ENCODE assay signal across 32 cellular contexts in genomic region chr5:150163035-150163434, GRCh38. TPM values are rescaled to one million over a fixed set of nuclear protein-coding genes. Genes with fewer than 3 reads are reported as not detected.
A peak's percentile ranks its signal among the peaks of the same experiment; 100 is the strongest.
DNase-seq lines count a peak whose midpoint lies in the region; ATAC-seq and TF ChIP-seq lines count a peak whose summit lies in the region.
"Had no signal": no experiment of that assay in that cellular context is flagged by ENCODE, and none has a peak within 500 bp of the region (broad histone marks: within the 10 kb centered on the region; RNA-seq: fewer than 3 reads in every experiment).

No MANE protein-coding gene starts in this region.

- no peak overlapping the region for H3K4me3 Mint-ChIP-seq in nephron
- H3K4me3 Mint-ChIP-seq: activated naive CD8-positive, alpha-beta T cell; CD8-positive, alpha-beta memory T cell; T-helper 1 cell treated with Interleukin-12 subunit alpha and Interleukin-12 subunit beta and Interleukin-4 antibody, amounts not matched to agents 30 μg/mL and 1 μg/mL, for 36 hours had no signal

- 67 to 76% methylated on average over 3 of the region's 3 CpGs for WGBS in heart right ventricle, 2 donors

- peaks cover 62% of the 10 kb centered on the region for H3K4me1 Mint-ChIP-seq in nephron

- H3K9me3 Mint-ChIP-seq in nephron: no peaks in the 10 kb centered on the region
- H3K9me3 Mint-ChIP-seq: CD8-positive, alpha-beta memory T cell; neural crest cell; T-helper 1 cell treated with Interleukin-12 subunit alpha and Interleukin-12 subunit beta and Interleukin-4 antibody, amounts not matched to agents 30 μg/mL and 1 μg/mL, for 36 hours had no signal

- no peaks in the 10 kb centered on the region for H3K36me3 ChIP-seq in heart right ventricle
- no peaks in the 10 kb centered on the region for H3K36me3 ChIP-seq in adipocyte (ENCODE audit: control insufficient read depth, insufficient read depth, low read length, severe bottlenecking)
- no peaks in the 10 kb centered on the region for H3K36me3 ChIP-seq in tibial artery
- H3K36me3 ChIP-seq: thoracic aorta had no signal

- H3K9me3 ChIP-seq in heart right ventricle: no peaks in the 10 kb centered on the region
- no peaks in the 10 kb centered on the region for H3K9me3 ChIP-seq in adipocyte (ENCODE audit: control insufficient read depth, low read length)
- H3K9me3 ChIP-seq in tibial artery: no peaks in the 10 kb centered on the region
- H3K9me3 ChIP-seq: mucosa of descending colon, thoracic aorta had no signal

- H3K27me3 Mint-ChIP-seq in nephron (ENCODE audit: low read depth): peaks cover 19% of the 10 kb centered on the region

- H3K27ac Mint-ChIP-seq in nephron: peak overlapping the region in 2 of 3 experiments; percentile 76 to 88
- H3K27ac Mint-ChIP-seq: activated naive CD8-positive, alpha-beta T cell; T-helper 1 cell treated with Interleukin-12 subunit alpha and Interleukin-12 subunit beta and Interleukin-4 antibody, amounts not matched to agents 30 μg/mL and 1 μg/mL, for 36 hours had no signal

- no peak for ATAC-seq in heart right ventricle
- ATAC-seq in left ventricle myocardium superior: no peak
- ATAC-seq in HG02938 (IDR thresholded peaks at IDR 0.05; ENCODE audit: unreplicated experiment): no peak
- no peak for ATAC-seq in GM18511 (IDR thresholded peaks at IDR 0.05; ENCODE audit: unreplicated experiment)

- H3K27me3 ChIP-seq in heart right ventricle (peaks cover 0 to 28% (median 10%) of the 10 kb centered on the region in 7 donors), adipocyte (replicated peaks; ENCODE audit: control insufficient read depth, insufficient read depth, low read length) (no peaks in the 10 kb centered on the region), tibial artery (peaks cover 0 to 7% of the 10 kb centered on the region in 2 donors)

- H3K9ac ChIP-seq in adipocyte (ENCODE audit: low read length): peak overlapping the region; percentile 50

- peaks cover 16 to 78% (median 59%) of the 10 kb centered on the region in 9 donors for H3K4me1 ChIP-seq in heart right ventricle
- H3K4me1 ChIP-seq in adipocyte (ENCODE audit: control insufficient read depth, insufficient read depth, low read length): peaks cover 54% of the 10 kb centered on the region
- H3K4me1 ChIP-seq in tibial artery: peaks cover 0 to 67% (median 52%) of the 10 kb centered on the region in 4 donors

- peak overlapping the region in 9 of 10 donors; percentile 40 to 92 (median 74) for H3K27ac ChIP-seq in heart right ventricle
- peak overlapping the region; percentile 53 to 63 for H3K27ac ChIP-seq in tibial artery
- H3K27ac ChIP-seq: RWPE1, SK-N-MC had no signal

- H3K4me3 ChIP-seq in heart right ventricle (no peak overlapping the region), adipocyte (ENCODE audit: low read length) (no peak overlapping the region), tibial artery (no peak overlapping the region)
- H3K4me3 ChIP-seq: lung, mucosa of descending colon, SK-N-MC, thoracic aorta had no signal

- H3K36me3 Mint-ChIP-seq in nephron (ENCODE audit: low read depth): no peaks in the 10 kb centered on the region
- H3K36me3 Mint-ChIP-seq: activated naive CD8-positive, alpha-beta T cell; CD8-positive, alpha-beta memory T cell had no signal

- DNase-seq in heart right ventricle: no peak
- no peak for DNase-seq in left ventricle myocardium superior
- no peak for DNase-seq in adipocyte (ENCODE audit: low read depth)
- DNase-seq in tibial artery: no peak
- no peak for DNase-seq in activated CD8-positive, alpha-beta memory T cell treated with anti-CD3 and anti-CD28 coated beads for 24 hours
- DNase-seq: activated CD4-positive, alpha-beta T cell treated with anti-CD3 and anti-CD28 coated beads for 1 hour; activated effector memory CD4-positive, alpha-beta T cell treated with Interleukin-2 at 50 U/mL for 16 hours; AML-193; caudate nucleus; CD8-positive, alpha-beta memory T cell; dermis blood vessel endothelial cell; DMS153; KBM-7; kidney; MM.1S; NCI-H1417; NCI-H2081 treated with DMSO at 0.1 percent for 48 hours; stimulated activated naive CD4-positive, alpha-beta T cell treated with Interleukin-2 at 50 U/mL for 16 hours had no signal

- TF ChIP-seq CTCF in heart right ventricle (IDR thresholded peaks at IDR 0.05) (no peak), nephron (IDR thresholded peaks at IDR 0.05; ENCODE audit: unreplicated experiment in 3 of 3) (no peak), tibial artery (IDR thresholded peaks at IDR 0.05) (no peak)

- intact Hi-C loops in heart right ventricle (cut with DNase I) (loop anchor here in 4 of 10 donors (2.0 to 10.0 kb wide), 4 partner anchors 54 to 272 kb away; no protein-coding TSS in a partner anchor), left ventricle myocardium superior (cut with micrococcal nuclease) (loop anchor here (5.0 kb wide), 1 partner anchor 54 kb away; no protein-coding TSS in a partner anchor), tibial artery (cut with DNase I; ENCODE audit: low total_unique reads) (loop anchor here (5.0 kb wide), 1 partner anchor 36 kb away; no protein-coding TSS in a partner anchor)

RNA-seq across cellular contexts. Expression of gene CDX1, which starts 3.5 kb away (rescaled TPM):
- total RNA-seq in heart right ventricle: under 1 TPM in 1 of 10 donors, not detected in 9; 0.32 TPM
- under 1 TPM in 1 of 2 donors, not detected in 1; 0.13 TPM for polyA plus RNA-seq in heart right ventricle
- not detected for total RNA-seq in left ventricle myocardium superior
- total RNA-seq: aorta; CD8-positive, alpha-beta memory T cell; dermis blood vessel endothelial cell; kidney; neural crest cell; sciatic nerve; thoracic aorta had no signal
- polyA plus RNA-seq: CD8-positive, alpha-beta memory T cell had no signal

RNA-seq across cellular contexts. Expression of gene PDGFRB, which starts 7.4 kb away (rescaled TPM):
- total RNA-seq in heart right ventricle (100 to 1,000 TPM in 1 of 10 donors, 10 to 100 TPM in 9; 15.5 to 101 (median 35.9) TPM), left ventricle myocardium superior (47.8 TPM)
- polyA plus RNA-seq in heart right ventricle: 10 to 100 TPM; 49.1 to 54.3 TPM

RNA-seq across cellular contexts. Expression of gene SLC6A7, which starts 26.8 kb away (rescaled TPM):
- not detected for total RNA-seq in heart right ventricle
- not detected for polyA plus RNA-seq in heart right ventricle
- total RNA-seq in left ventricle myocardium superior: not detected
- total RNA-seq: aorta; CD8-positive, alpha-beta memory T cell; dermis blood vessel endothelial cell; H7; kidney; neural crest cell; sciatic nerve; thoracic aorta had no signal
- polyA plus RNA-seq: CD8-positive, alpha-beta memory T cell had no signal
